24 cellular contexts compared by ENCODE assay signal in genomic region chr18:69996417-69996816, GRCh38. TPM values are rescaled to one million over a fixed set of nuclear protein-coding genes. Genes with fewer than 3 reads are reported as not detected.
DNase-seq lines count a peak whose midpoint lies in the region; ATAC-seq and TF ChIP-seq lines count a peak whose summit lies in the region.
"Had no signal": no experiment of that assay in that cellular context is flagged by ENCODE, and none has a peak within 500 bp of the region (broad histone marks: within the 10 kb centered on the region; RNA-seq: fewer than 3 reads in every experiment).

No MANE protein-coding gene starts in this region.

- H3K4me1 ChIP-seq in GM23338 (ENCODE audit: insufficient read depth), result peaks cover 20% of the 10 kb centered on the region
- H3K4me1 ChIP-seq in thyroid gland, result peaks cover 18 to 30% of the 10 kb centered on the region in 2 donors
- H3K4me1 ChIP-seq: BE2C; BLaER1 treated with 17β-estradiol and CSF1 and Interleukin-3, amounts not matched to agents 10 nM and 100 nM; HAP-1 had no signal

- H3K27ac ChIP-seq in GM23338 (ENCODE audit: low read depth) (0 out of 2 replicates have a peak overlapping the region, but pooled peaks have one; percentile 1), thyroid gland (peak overlapping the region in 2 of 3 donors; percentile 25 to 32)
- H3K27ac ChIP-seq: A549; BLaER1 treated with 17β-estradiol and CSF1 and Interleukin-3, amounts not matched to agents 10 nM and 100 nM had no signal

- peak; percentile 80 for ATAC-seq in GM23338
- no peak for ATAC-seq in HG02763 (IDR thresholded peaks at IDR 0.05; ENCODE audit: unreplicated experiment)
- ATAC-seq: A549, GM12878 had no signal

- no peaks in the 10 kb centered on the region for H4K20me1 ChIP-seq in GM23338 (replicated peaks; ENCODE audit: insufficient read depth)
- H4K20me1 ChIP-seq: BLaER1 treated with 17β-estradiol and CSF1 and Interleukin-3, amounts not matched to agents 10 nM and 100 nM had no signal

- peaks cover 7% of the 10 kb centered on the region; the same call in 1 of the 2 replicates for H3K9me2 ChIP-seq in GM23338 (ENCODE audit: insufficient read depth)

- no peak overlapping the region for H2AFZ ChIP-seq in GM23338

- H3K36me3 ChIP-seq in GM23338 (ENCODE audit: insufficient read depth) (no peaks in the 10 kb centered on the region), thyroid gland (no peaks in the 10 kb centered on the region)
- H3K36me3 ChIP-seq: BE2C, HAP-1 had no signal

- H3K9me3 ChIP-seq in thyroid gland, result no peaks in the 10 kb centered on the region
- H3K9me3 ChIP-seq: A549; BE2C; BLaER1 treated with 17β-estradiol and CSF1 and Interleukin-3, amounts not matched to agents 10 nM and 100 nM; HAP-1 had no signal

- TF ChIP-seq CTCF in GM23338 (conservative IDR thresholded peaks at IDR 0.05; ENCODE audit: low read depth in 2 of 2) (no peak), chondrocyte (IDR thresholded peaks at IDR 0.05) (no peak), thyroid gland (IDR thresholded peaks at IDR 0.05) (no peak)

- intact Hi-C loops in thyroid gland (cut with DNase I), result no loop called here

- H3K27ac Mint-ChIP-seq in GM23338 (no peak overlapping the region), chondrocyte (ENCODE audit: unreplicated experiment) (peak overlapping the region; percentile 49)
- H3K27ac Mint-ChIP-seq: CD4-positive, alpha-beta T cell; HFFc6 had no signal

- H3K27me3 ChIP-seq in GM23338 (ENCODE audit: insufficient read depth) (no peaks in the 10 kb centered on the region), thyroid gland (no peaks in the 10 kb centered on the region)
- H3K27me3 ChIP-seq: BE2C; BLaER1 treated with 17β-estradiol and CSF1 and Interleukin-3, amounts not matched to agents 10 nM and 100 nM had no signal

- H3K79me2 ChIP-seq in GM23338 (replicated peaks; ENCODE audit: insufficient read depth), result no peaks in the 10 kb centered on the region

- H3F3A ChIP-seq in GM23338 (replicated peaks; ENCODE audit: low read depth), result no peaks in the 10 kb centered on the region

- H3K4me3 Mint-ChIP-seq in GM23338 (no peak overlapping the region), chondrocyte (ENCODE audit: unreplicated experiment) (no peak overlapping the region)
- H3K4me3 Mint-ChIP-seq: CD14-positive monocyte; CD4-positive, alpha-beta T cell; CD8-positive, alpha-beta memory T cell; HFFc6 had no signal

- no peak for TF ChIP-seq POLR2A in thyroid gland (IDR thresholded peaks at IDR 0.05)

- 37 to 55% methylated on average over 2 of the region's 2 CpGs for WGBS in thyroid gland, 2 donors

- H3K4me2 ChIP-seq in GM23338, result peak overlapping the region; percentile 44; the same call in 1 of the 2 replicates
- H3K4me2 ChIP-seq: A549; BLaER1 treated with 17β-estradiol and CSF1 and Interleukin-3, amounts not matched to agents 10 nM and 100 nM had no signal

- H3K36me3 Mint-ChIP-seq in GM23338 (ENCODE audit: low read depth) (peaks cover 8% of the 10 kb centered on the region; the same call in 2 of the 3 replicates), chondrocyte (ENCODE audit: low read depth) (peaks cover 4% of the 10 kb centered on the region)

- H3K27me3 Mint-ChIP-seq in GM23338 (ENCODE audit: insufficient read depth, low read depth, poor library complexity) (no peaks in the 10 kb centered on the region), chondrocyte (ENCODE audit: low read depth) (no peaks in the 10 kb centered on the region)
- H3K27me3 Mint-ChIP-seq: CD4-positive, alpha-beta T cell had no signal

- DNase-seq in GM23338 (ENCODE audit: low spot score), result peak; percentile 8
- peak; percentile 62 for DNase-seq in NCI-H69 (lab: John Stamatoyannopoulos, UW)
- DNase-seq in chondrocyte (ENCODE audit: low spot score), result no peak
- DNase-seq in thyroid gland, result peak in 1 of 2 donors; percentile 20
- DNase-seq in stimulated activated CD4-positive, alpha-beta T cell treated with anti-CD3 and anti-CD28 coated beads, Interleukin-4, amount 100 ng/mL, for 24 hours, result no peak
- DNase-seq in activated T-cell treated with anti-CD3 and anti-CD28 coated beads for 4 hours, result no peak
- DNase-seq: 8988T; ACHN; AML-193; BE2C; CD4-positive, alpha-beta T cell; CD8-positive, alpha-beta memory T cell; DMS 273 treated with DMSO at 0.1 percent for 48 hours; DMS79; EL; GDM1; GOT3; HFFc6 had no signal

- H3K9me3 Mint-ChIP-seq in GM23338, result peaks cover 3% of the 10 kb centered on the region; the same call in 1 of the 3 replicates
- H3K9me3 Mint-ChIP-seq in chondrocyte (ENCODE audit: low read depth), result peaks cover 2% of the 10 kb centered on the region
- H3K9me3 Mint-ChIP-seq: HFFc6 had no signal

- peaks cover 25% of the 10 kb centered on the region for H3K4me1 Mint-ChIP-seq in GM23338
- H3K4me1 Mint-ChIP-seq in chondrocyte (ENCODE audit: low read depth), result peaks cover 33% of the 10 kb centered on the region
- H3K4me1 Mint-ChIP-seq: CD14-positive monocyte had no signal

- H3K4me3 ChIP-seq in GM23338 (no peak overlapping the region), thyroid gland (replicated peaks in 1 of 3) (no peak overlapping the region)
- H3K4me3 ChIP-seq: A549; BLaER1 treated with 17β-estradiol and CSF1 and Interleukin-3, amounts not matched to agents 10 nM and 100 nM; GM12878; HAP-1 had no signal

TF ChIP-seq in GM23338, 12 proteins besides CTCF, POLR2A, EP300 and RAD21:
- TF ChIP-seq EZH2 (IDR thresholded peaks at IDR 0.05; ENCODE audit: low read depth, unreplicated experiment) (no peak), ZNF114 (CRISPR knock-in tag; IDR thresholded peaks at IDR 0.05) (no peak), NANOG (IDR thresholded peaks at IDR 0.05; ENCODE audit: borderline replicate concordance) (no peak), POLR2AphosphoS5 (IDR thresholded peaks at IDR 0.05; ENCODE audit: low read depth) (no peak), REST (IDR thresholded peaks at IDR 0.05; ENCODE audit: unreplicated experiment) (no peak), JUNB (IDR thresholded peaks at IDR 0.05; ENCODE audit: unreplicated experiment) (no peak), ZNF331 (CRISPR knock-in tag; IDR thresholded peaks at IDR 0.05; ENCODE audit: low read depth) (no peak), ETS1 (IDR thresholded peaks at IDR 0.05) (no peak)

RNA-seq across cellular contexts. Expression of gene CD226, which starts 48.7 kb away (rescaled TPM):
- 0.04 TPM in 1 of 2 replicates, not detected in the other for total RNA-seq in GM23338 (2014; rRNA removed; shearing (Covaris generic))
- polyA plus RNA-seq in GM23338 (2016; fragmentation: Nextera tagmentation; extraction: Ambion mirVana), result 0.19 TPM in 1 of 2 replicates, not detected in the other
- total RNA-seq in chondrocyte, result 0.62 to 1.3 TPM (median 0.82 TPM) in 3 replicates
- 1 to 10 TPM in 3 of 4 donors, under 1 TPM in 1; 0.98 to 5.6 (median 2.5) TPM for total RNA-seq in thyroid gland

Comparison
In these comparisons a context has a peak if more than half of its experiments do, and no peak if none do; other contexts are left out.
1. DNase-seq: peak in GM23338 (single experiment) and NCI-H69 (single experiment); none in chondrocyte (single experiment), stimulated activated CD4-positive, alpha-beta T cell treated with anti-CD3 and anti-CD28 coated beads, Interleukin-4, amount 100 ng/mL, for 24 hours (single experiment) and activated T-cell treated with anti-CD3 and anti-CD28 coated beads for 4 hours (single experiment).